Comparison of ENCODE assay signal across 2 cellular contexts in genomic region chr20:62901891-62902290, GRCh38.
A peak's percentile ranks its signal among the peaks of the same experiment; 100 is the strongest.
TF ChIP-seq lines count a peak whose summit lies in the region.

No MANE protein-coding gene starts in this region.

TF ChIP-seq in HepG2, 621 proteins besides CTCF, POLR2A, EP300 and RAD21:
- TF ChIP-seq TCF12 (IDR thresholded peaks at IDR 0.05) (no peak), TCF12 (CRISPR knock-in tag; IDR thresholded peaks at IDR 0.05) (no peak), KDM6A (CRISPR knock-in tag; IDR thresholded peaks at IDR 0.05; ENCODE audit: low read depth) (no peak), ZNF34 (CRISPR knock-in tag; IDR thresholded peaks at IDR 0.05; ENCODE audit: borderline replicate concordance) (no peak), PAF1 (CRISPR knock-in tag; IDR thresholded peaks at IDR 0.05) (peak; percentile 56; the same call in 1 of the 2 replicates), HMGXB4 (CRISPR knock-in tag; IDR thresholded peaks at IDR 0.05; ENCODE audit: borderline replicate concordance in 1 of 2, low read depth in 1 of 2) (no peak), AGO2 (optimal IDR thresholded peaks at IDR 0.05; ENCODE audit: low read depth, low read length) (peak; percentile 2), RBM22 (optimal IDR thresholded peaks at IDR 0.05; ENCODE audit: low read length) (peak; percentile 98)

TF ChIP-seq in SK-N-SH treated with all-trans-retinoic acid at 6 μM for 48 hours, 23 proteins besides CTCF, POLR2A, EP300 and RAD21:
- TF ChIP-seq TSHZ2 (CRISPR knock-in tag; IDR thresholded peaks at IDR 0.05) = no peak
- TF ChIP-seq OSR1 (CRISPR knock-in tag; IDR thresholded peaks at IDR 0.05) = no peak
- TF ChIP-seq ZC3H10 (CRISPR knock-in tag; IDR thresholded peaks at IDR 0.05) = no peak
- TF ChIP-seq ZNF565 (CRISPR knock-in tag; conservative IDR thresholded peaks at IDR 0.05; ENCODE audit: low read depth) = no peak
- no peak for TF ChIP-seq SNAI2 (CRISPR knock-in tag; IDR thresholded peaks at IDR 0.05)
- no peak for TF ChIP-seq CSDC2 (CRISPR knock-in tag; IDR thresholded peaks at IDR 0.05)
- no peak for TF ChIP-seq ZFP30 (CRISPR knock-in tag; IDR thresholded peaks at IDR 0.05)
- TF ChIP-seq BACH2 (CRISPR knock-in tag; IDR thresholded peaks at IDR 0.05; ENCODE audit: borderline replicate concordance) = no peak
